8 cellular contexts compared by ENCODE assay signal in genomic region chr9:114484854-114485443, GRCh38. TPM values are rescaled to one million over a fixed set of nuclear protein-coding genes. Genes with fewer than 3 reads are reported as not detected.
DNase-seq lines count a peak whose midpoint lies in the region; ATAC-seq and TF ChIP-seq lines count a peak whose summit lies in the region.

No MANE protein-coding gene starts in this region.

- H3K27ac Mint-ChIP-seq in activated naive CD8-positive, alpha-beta T cell treated with anti-CD3 and anti-CD28 coated beads, Interleukin-2, amount 10 ng/mL, durations not matched to agents 7 days and 5 days, result peak overlapping the region; percentile 64
- H3K27ac Mint-ChIP-seq in endodermal cell, result no peak overlapping the region
- no peak overlapping the region; a peak in 1 of 7 replicates for H3K27ac Mint-ChIP-seq in H9

- no peak overlapping the region for H3T11ph ChIP-seq in H9 (ENCODE audit: low read length)

- no peak overlapping the region for H2BK20ac ChIP-seq in H9 (ENCODE audit: low read depth, low read length, poor library complexity, severe bottlenecking)

- DNase-seq in EL (peak; percentile 86), SIG-M5 treated with dmso at 0.1 percent for 504 hours (lab: John Stamatoyannopoulos, UW; ENCODE audit: unreplicated experiment) (peak; percentile 73), endodermal cell (no peak), H9 (no peak)
- DNase-seq in activated naive CD8-positive, alpha-beta T cell treated with anti-CD3 and anti-CD28 coated beads, Interleukin-2, amount 10 ng/mL, durations not matched to agents 7 days and 5 days, result no peak
- peak; percentile 63 for DNase-seq in stimulated activated CD4-positive, alpha-beta T cell treated with anti-CD3 and anti-CD28 coated beads, Interleukin-4, amount 100 ng/mL, for 24 hours

- H4K8ac ChIP-seq in H9 (replicated peaks; ENCODE audit: insufficient read length, low read depth, low read length), result no peak overlapping the region

- H3K14ac ChIP-seq in H9 (ENCODE audit: insufficient read depth, low read length), result no peak overlapping the region

- no peak overlapping the region for H3K18ac ChIP-seq in H9 (ENCODE audit: insufficient read length, low read depth, low read length)

- H3K9ac ChIP-seq in endodermal cell (ENCODE audit: extremely low read depth, low read length, poor library complexity, severe bottlenecking), result no peak overlapping the region
- no peak overlapping the region for H3K9ac ChIP-seq in H9 (ENCODE audit: extremely low read depth, insufficient read length, low read length)

- no peak overlapping the region for H3K4ac ChIP-seq in H9 (ENCODE audit: low read depth, low read length)

- H3K4me3 Mint-ChIP-seq in activated naive CD8-positive, alpha-beta T cell treated with anti-CD3 and anti-CD28 coated beads, Interleukin-2, amount 10 ng/mL, durations not matched to agents 7 days and 5 days, result peak overlapping the region; percentile 4
- H3K4me3 Mint-ChIP-seq in endodermal cell (no peak overlapping the region), H9 (no peak overlapping the region)

- H3K79me1 ChIP-seq in H9 (ENCODE audit: insufficient read depth, low read depth, low read length, poor library complexity, severe bottlenecking), result no peaks in the 10 kb centered on the region

- no peak for TF ChIP-seq CTCF in endodermal cell (conservative IDR thresholded peaks at IDR 0.05)
- no peak for TF ChIP-seq CTCF in H9 (conservative IDR thresholded peaks at IDR 0.05)

- no peak overlapping the region for H2BK12ac ChIP-seq in H9 (ENCODE audit: insufficient read length, low read depth, low read length)

- H4K20me1 ChIP-seq in H9 (ENCODE audit: control insufficient read depth, insufficient read depth, insufficient read length), result no peaks in the 10 kb centered on the region

- H4K5ac ChIP-seq in H9 (ENCODE audit: insufficient read length, low read depth, low read length), result no peak overlapping the region

- H3K27ac ChIP-seq in endodermal cell (ENCODE audit: low read depth, low read length) (no peak overlapping the region), H9 (ENCODE audit: insufficient read length, low read depth, low read length) (no peak overlapping the region)

- no peaks in the 10 kb centered on the region for H3K23me2 ChIP-seq in H9 (ENCODE audit: insufficient read length, low read depth, low read length, poor library complexity, severe bottlenecking)

- no peak overlapping the region for H2AK5ac ChIP-seq in H9 (ENCODE audit: insufficient read length, low read length)

- H2BK5ac ChIP-seq in H9 (ENCODE audit: insufficient read length, low read length), result no peak overlapping the region

- POLR2A ChIA-PET in activated naive CD8-positive, alpha-beta T cell treated with anti-CD3 and anti-CD28 coated beads, Interleukin-2, amount 10 ng/mL, durations not matched to agents 7 days and 5 days (lab: Charles Lee), result interaction anchor here (0.7 to 1.5 kb wide), 2 partner anchors 103 to 107 kb away, joined by 3 to 5 read pairs; partner anchors contain the start of gene ATP6V1G1

- no peaks in the 10 kb centered on the region for H3K36me3 Mint-ChIP-seq in activated naive CD8-positive, alpha-beta T cell treated with anti-CD3 and anti-CD28 coated beads, Interleukin-2, amount 10 ng/mL, durations not matched to agents 7 days and 5 days
- H3K36me3 Mint-ChIP-seq in endodermal cell (ENCODE audit: low read depth) (no peaks in the 10 kb centered on the region), H9 (ENCODE audit: insufficient read depth in 1 of 3, low read depth in 3 of 3) (0 out of 7 replicates have a peak, but pooled peaks cover 0 to 2% (median 0%) of the 10 kb centered on the region in 3 experiments)

- H3K23ac ChIP-seq in H9 (ENCODE audit: insufficient read length, low read depth, low read length), result no peak overlapping the region

- H4K91ac ChIP-seq in H9 (ENCODE audit: insufficient read length, low read depth, low read length), result no peak overlapping the region

- H2BK120ac ChIP-seq in H9 (ENCODE audit: low read depth, low read length, poor library complexity, severe bottlenecking), result no peak overlapping the region

- H3K9me3 ChIP-seq in endodermal cell (ENCODE audit: control insufficient read depth, low read length), result no peaks in the 10 kb centered on the region
- no peaks in the 10 kb centered on the region for H3K9me3 ChIP-seq in H9 (ENCODE audit: control insufficient read depth, low read depth, low read length)

- no peak overlapping the region for H2AFZ ChIP-seq in H9 (ENCODE audit: low read length)

- no peaks in the 10 kb centered on the region for H3K27me3 Mint-ChIP-seq in activated naive CD8-positive, alpha-beta T cell treated with anti-CD3 and anti-CD28 coated beads, Interleukin-2, amount 10 ng/mL, durations not matched to agents 7 days and 5 days
- H3K27me3 Mint-ChIP-seq in endodermal cell (ENCODE audit: insufficient read depth), result no peaks in the 10 kb centered on the region
- H3K27me3 Mint-ChIP-seq in H9 (ENCODE audit: low read depth), result no peaks in the 10 kb centered on the region

- H3K4me2 ChIP-seq in H9 (ENCODE audit: insufficient read depth, insufficient read length, low read length), result no peak overlapping the region

- H3K27me3 ChIP-seq in endodermal cell (ENCODE audit: control insufficient read depth, insufficient read depth, low read length, poor library complexity, severe bottlenecking) (no peaks in the 10 kb centered on the region), H9 (ENCODE audit: insufficient read depth, low read length) (no peaks in the 10 kb centered on the region)

- no peak overlapping the region for H3K4me3 ChIP-seq in endodermal cell (ENCODE audit: low read length)

- H3K79me2 ChIP-seq in H9 (ENCODE audit: insufficient read depth, low read length), result no peaks in the 10 kb centered on the region

- no peaks in the 10 kb centered on the region for H3K36me3 ChIP-seq in endodermal cell (ENCODE audit: control insufficient read depth, insufficient read depth, low read length)

- H3K4me1 Mint-ChIP-seq in activated naive CD8-positive, alpha-beta T cell treated with anti-CD3 and anti-CD28 coated beads, Interleukin-2, amount 10 ng/mL, durations not matched to agents 7 days and 5 days, result peaks cover 30% of the 10 kb centered on the region
- H3K4me1 Mint-ChIP-seq in endodermal cell, result peaks cover 2% of the 10 kb centered on the region
- H3K4me1 Mint-ChIP-seq in H9, result peaks cover 6 to 17% of the 10 kb centered on the region in 2 experiments

- H2BK15ac ChIP-seq in H9 (ENCODE audit: low read depth, low read length), result no peak overlapping the region

- H3K56ac ChIP-seq in H9 (ENCODE audit: insufficient read length, low read depth, low read length), result no peak overlapping the region

- 93 to 95% methylated on average over 8 of the region's 8 CpGs for WGBS in endodermal cell (ENCODE audit: insufficient coverage in 1 of 2, insufficient read length in 1 of 2), 2 experiments
- no CpG with 5 or more reads among the region's 8 CpGs for WGBS in H9 (ENCODE audit: extremely low coverage, insufficient read length, low lambda C conversion rate)

- ATAC-seq in HG02571 (IDR thresholded peaks at IDR 0.05; ENCODE audit: unreplicated experiment) (peak; percentile 66), HG03342 (IDR thresholded peaks at IDR 0.05; ENCODE audit: unreplicated experiment) (no peak)
- ATAC-seq in activated naive CD8-positive, alpha-beta T cell treated with anti-CD3 and anti-CD28 coated beads, Interleukin-2, amount 10 ng/mL, durations not matched to agents 7 days and 5 days (ENCODE audit: low read depth), result peak; percentile 75

- H3K4me1 ChIP-seq in endodermal cell (ENCODE audit: control insufficient read depth, insufficient read depth, low read length), result no peaks in the 10 kb centered on the region
- H3K4me1 ChIP-seq in H9 (ENCODE audit: insufficient read depth, low read length), result no peaks in the 10 kb centered on the region

- H3K9me3 Mint-ChIP-seq in activated naive CD8-positive, alpha-beta T cell treated with anti-CD3 and anti-CD28 coated beads, Interleukin-2, amount 10 ng/mL, durations not matched to agents 7 days and 5 days, result no peaks in the 10 kb centered on the region
- H3K9me3 Mint-ChIP-seq in endodermal cell (no peaks in the 10 kb centered on the region), H9 (no peaks in the 10 kb centered on the region)

RNA-seq across cellular contexts. Expression of gene WHRN, which starts 20.3 kb away (rescaled TPM):
- total RNA-seq in activated naive CD8-positive, alpha-beta T cell treated with anti-CD3 and anti-CD28 coated beads, Interleukin-2, amount 10 ng/mL, durations not matched to agents 7 days and 5 days, result 10 to 100 TPM; 10.5 TPM
- total RNA-seq in endodermal cell, result 10 to 100 TPM in 1 of 2 donors, 1 to 10 TPM in 1; 7.0 to 12.8 TPM
- polyA plus RNA-seq in endodermal cell (2013, experiment 1 of 2), result 17.9 TPM
- polyA plus RNA-seq in endodermal cell (2013, experiment 2 of 2), result 16.1 TPM
- 2.2 and 2.3 TPM in 2 replicates for total RNA-seq in H9 (2021)

Comparison
In these comparisons a context has a peak if more than half of its experiments do, and no peak if none do; other contexts are left out.
1. DNase-seq: peak in EL (single experiment), SIG-M5 treated with dmso at 0.1 percent for 504 hours (single experiment) and stimulated activated CD4-positive, alpha-beta T cell treated with anti-CD3 and anti-CD28 coated beads, Interleukin-4, amount 100 ng/mL, for 24 hours (single experiment); none in activated naive CD8-positive, alpha-beta T cell treated with anti-CD3 and anti-CD28 coated beads, Interleukin-2, amount 10 ng/mL, durations not matched to agents 7 days and 5 days (single experiment), endodermal cell (single experiment) and H9 (single experiment).